28 cellular contexts compared by ENCODE assay signal in the genomic region with DNA sequence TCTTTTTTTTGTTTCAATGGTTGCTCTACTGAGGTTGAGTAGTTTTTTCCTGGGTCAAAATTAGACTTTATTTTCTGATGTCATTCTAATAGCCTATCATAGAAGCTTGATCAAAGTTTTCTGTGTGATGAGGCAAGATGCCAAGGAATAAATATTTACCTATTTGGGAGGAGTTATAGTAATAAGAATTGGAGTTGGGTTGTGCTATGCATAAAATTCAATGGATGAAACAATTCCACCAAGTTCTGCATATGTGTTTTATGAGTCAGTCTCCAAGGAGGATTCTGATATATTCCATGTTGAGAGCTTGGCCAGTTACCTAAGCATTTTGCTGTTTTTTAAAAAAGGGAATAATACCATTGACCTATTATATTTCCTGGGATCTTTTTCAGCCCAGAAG.
"Had no signal": no experiment of that assay in that cellular context is flagged by ENCODE, and none has a peak within 500 bp of the region (broad histone marks: within the 10 kb centered on the region; RNA-seq: fewer than 3 reads in every experiment).

No MANE protein-coding gene starts in this region.

- H3K9me3 Mint-ChIP-seq: activated CD4-positive, alpha-beta memory T cell treated with anti-CD3 and anti-CD28 coated beads, Interleukin-2, amount 10 ng/mL, durations not matched to agents 7 days and 5 days; activated CD4-positive, alpha-beta T cell treated with anti-CD3 and anti-CD28 coated beads, Interleukin-2, amount 10 ng/mL, durations not matched to agents 7 days and 5 days; activated T-cell treated with anti-CD3 and anti-CD28 coated beads, Interleukin-2, amount 50 U/mL, for 4 hours; activated T-helper 17 cell treated with anti-CD3 and anti-CD28 coated beads, Interleukin-2, amount 50 U/mL, for 72 hours; immature natural killer cell; nephron; WTC11 had no signal

- H3K9me3 ChIP-seq: heart left ventricle, prostate gland, right atrium auricular region, spleen, suprapubic skin, tibial artery, upper lobe of right lung had no signal

- H3K4me3 Mint-ChIP-seq: activated CD4-positive, alpha-beta memory T cell treated with anti-CD3 and anti-CD28 coated beads, Interleukin-2, amount 10 ng/mL, durations not matched to agents 7 days and 5 days; activated CD4-positive, alpha-beta T cell treated with anti-CD3 and anti-CD28 coated beads, Interleukin-2, amount 10 ng/mL, durations not matched to agents 7 days and 5 days; activated T-cell treated with anti-CD3 and anti-CD28 coated beads, Interleukin-2, amount 50 U/mL, for 4 hours; activated T-helper 17 cell treated with anti-CD3 and anti-CD28 coated beads, Interleukin-2, amount 50 U/mL, for 72 hours; immature natural killer cell; nephron; WTC11 had no signal

- H3K27me3 Mint-ChIP-seq: activated CD4-positive, alpha-beta memory T cell treated with anti-CD3 and anti-CD28 coated beads, Interleukin-2, amount 10 ng/mL, durations not matched to agents 7 days and 5 days; activated CD4-positive, alpha-beta T cell treated with anti-CD3 and anti-CD28 coated beads, Interleukin-2, amount 10 ng/mL, durations not matched to agents 7 days and 5 days; activated T-helper 17 cell treated with anti-CD3 and anti-CD28 coated beads, Interleukin-2, amount 50 U/mL, for 72 hours had no signal

- H3K4me1 ChIP-seq: heart left ventricle, prostate gland, right atrium auricular region, spleen, suprapubic skin, tibial artery, upper lobe of right lung had no signal

- H3K36me3 Mint-ChIP-seq: immature natural killer cell had no signal

- H3K4me1 Mint-ChIP-seq: activated CD4-positive, alpha-beta memory T cell treated with anti-CD3 and anti-CD28 coated beads, Interleukin-2, amount 10 ng/mL, durations not matched to agents 7 days and 5 days; activated CD4-positive, alpha-beta T cell treated with anti-CD3 and anti-CD28 coated beads, Interleukin-2, amount 10 ng/mL, durations not matched to agents 7 days and 5 days; activated T-helper 17 cell treated with anti-CD3 and anti-CD28 coated beads, Interleukin-2, amount 50 U/mL, for 72 hours; immature natural killer cell; nephron; WTC11 had no signal

- H3K27ac Mint-ChIP-seq: activated CD4-positive, alpha-beta memory T cell treated with anti-CD3 and anti-CD28 coated beads, Interleukin-2, amount 10 ng/mL, durations not matched to agents 7 days and 5 days; activated CD4-positive, alpha-beta T cell treated with anti-CD3 and anti-CD28 coated beads, Interleukin-2, amount 10 ng/mL, durations not matched to agents 7 days and 5 days; activated T-helper 17 cell treated with anti-CD3 and anti-CD28 coated beads, Interleukin-2, amount 50 U/mL, for 72 hours; immature natural killer cell; WTC11 had no signal

- H3K4me3 ChIP-seq: heart left ventricle, prostate gland, right atrium auricular region, spleen, suprapubic skin, tibial artery, upper lobe of right lung had no signal

- H3K27ac ChIP-seq: prostate gland, right atrium auricular region, spleen, suprapubic skin, tibial artery, upper lobe of right lung had no signal

- H3K36me3 ChIP-seq: prostate gland, right atrium auricular region had no signal

- DNase-seq: activated CD4-positive, alpha-beta memory T cell treated with anti-CD3 and anti-CD28 coated beads, Interleukin-2, amount 10 ng/mL, durations not matched to agents 7 days and 5 days; activated CD4-positive, alpha-beta T cell treated with anti-CD3 and anti-CD28 coated beads for 1 hour; activated CD4-positive, alpha-beta T cell treated with anti-CD3 and anti-CD28 coated beads, Interleukin-2, amount 10 ng/mL, durations not matched to agents 7 days and 5 days; activated gamma-delta T cell treated with Interleukin-2 at 50 U/mL for 16 hours; activated naive CD4-positive, alpha-beta T cell treated with anti-CD3 and anti-CD28 coated beads, Interleukin-2, amount 50 U/mL, for 16 hours; activated T-cell treated with anti-CD3 and anti-CD28 coated beads, Interleukin-2, amount 50 U/mL, for 4 hours; amniotic stem cell; caudate nucleus; dermis blood vessel endothelial cell; effector CD4-positive, alpha-beta T cell; foreskin fibroblast; heart left ventricle; hypothalamus; immature natural killer cell; kidney; left colon; mammary epithelial cell; spleen; stimulated activated naive CD4-positive, alpha-beta T cell; T-helper 2 cell; tibial artery; upper lobe of right lung had no signal

- H3K27me3 ChIP-seq: right atrium auricular region, spleen, suprapubic skin, tibial artery, upper lobe of right lung had no signal
